1 cellular context compared by ENCODE assay signal in genomic region chr10:5106544-5106943, GRCh38.
TF ChIP-seq lines count a peak whose summit lies in the region.

No MANE protein-coding gene starts in this region.

TF ChIP-seq in K562, 482 proteins besides CTCF, POLR2A, EP300 and RAD21:
- TF ChIP-seq PKNOX1 (IDR thresholded peaks at IDR 0.05), result peak; percentile 41; the same call in 1 of the 2 replicates
